In the genomic region with DNA sequence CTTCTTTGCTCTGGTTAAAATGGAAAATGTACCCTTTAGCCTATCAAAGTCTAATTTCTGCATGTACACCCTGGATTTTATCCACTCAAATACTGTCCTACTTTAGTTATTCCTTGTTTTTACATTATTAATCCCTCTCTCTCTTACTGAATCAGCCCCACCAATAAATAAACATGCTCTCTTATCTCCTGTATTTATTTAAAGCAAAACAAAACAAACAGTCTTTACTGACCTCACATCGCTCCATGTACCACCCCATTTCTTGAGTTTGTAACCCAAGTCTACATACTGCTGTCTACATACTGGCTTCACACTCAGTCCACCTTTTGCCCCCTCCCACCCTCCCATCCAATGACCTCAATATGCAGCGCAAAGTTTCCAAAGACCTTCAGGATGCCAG, we compare ENCODE assay signal across 35 cellular contexts.
"Had no signal": no experiment of that assay in that cellular context is flagged by ENCODE, and none has a peak within 500 bp of the region (broad histone marks: within the 10 kb centered on the region; RNA-seq: fewer than 3 reads in every experiment).

No MANE protein-coding gene starts in this region.

- H3K27me3 ChIP-seq: ascending aorta, body of pancreas, brain microvascular endothelial cell, breast epithelium had no signal

- H3K27ac ChIP-seq: adrenal gland, ascending aorta, body of pancreas, brain microvascular endothelial cell, breast epithelium, cardiac muscle cell had no signal

- ATAC-seq: activated naive CD4-positive, alpha-beta T cell treated with anti-CD3 and anti-CD28 coated beads, Interleukin-2, amount 50 U/mL, for 72 hours; activated naive CD8-positive, alpha-beta T cell treated with anti-CD3 and anti-CD28 coated beads, Interleukin-2, amount 50 U/mL, for 24 hours; activated T-cell treated with anti-CD3 and anti-CD28 coated beads, Interleukin-2, amount 50 U/mL, for 4 hours; activated T-cell treated with anti-CD3 and anti-CD28 coated beads, Interleukin-2, amount 50 U/mL, for 72 hours; activated T-helper 17 cell treated with anti-CD3 and anti-CD28 coated beads, Interleukin-2, amount 50 U/mL, for 72 hours; body of pancreas had no signal

- H3K4me1 ChIP-seq: adrenal gland, ascending aorta, body of pancreas, breast epithelium had no signal

- FAIRE-seq: astrocyte, bronchial epithelial cell had no signal

- H3K36me3 ChIP-seq: adrenal gland, ascending aorta, brain microvascular endothelial cell, breast epithelium, cardiac muscle cell had no signal

- H3K9me3 ChIP-seq: adrenal gland, body of pancreas had no signal

- DNase-seq: activated effector memory CD4-positive, alpha-beta T cell treated with anti-CD3 and anti-CD28 coated beads, Interleukin-2, amount 50 U/mL, for 16 hours; activated effector memory CD4-positive, alpha-beta T cell treated with Interleukin-2 at 50 U/mL for 16 hours; activated gamma-delta T cell; activated gamma-delta T cell treated with Interleukin-2 at 50 U/mL for 16 hours; activated naive CD4-positive, alpha-beta T cell; activated naive CD4-positive, alpha-beta T cell treated with anti-CD3 and anti-CD28 coated beads for 36 hours; activated naive CD4-positive, alpha-beta T cell treated with anti-CD3 and anti-CD28 coated beads, Interleukin-2, amount 10 ng/mL, durations not matched to agents 7 days and 5 days; activated naive CD4-positive, alpha-beta T cell treated with anti-CD3 and anti-CD28 coated beads, Interleukin-2, amount 50 U/mL, for 16 hours; activated naive CD4-positive, alpha-beta T cell treated with Interleukin-2 at 50 U/mL for 16 hours; activated naive CD8-positive, alpha-beta T cell treated with anti-CD3 and anti-CD28 coated beads for 36 hours; activated naive CD8-positive, alpha-beta T cell treated with anti-CD3 and anti-CD28 coated beads, Interleukin-2, amount 10 ng/mL, durations not matched to agents 7 days and 5 days; activated naive CD8-positive, alpha-beta T cell treated with anti-CD3 and anti-CD28 coated beads, Interleukin-2, amount 50 U/mL, for 24 hours; activated T-cell treated with anti-CD3 and anti-CD28 coated beads for 4 hours; activated T-cell treated with anti-CD3 and anti-CD28 coated beads, Interleukin-2, amount 50 U/mL, for 1 hour; activated T-cell treated with anti-CD3 and anti-CD28 coated beads, Interleukin-2, amount 50 U/mL, for 24 hours; activated T-cell treated with anti-CD3 and anti-CD28 coated beads, Interleukin-2, amount 50 U/mL, for 4 hours; activated T-cell treated with anti-CD3 and anti-CD28 coated beads, Interleukin-2, amount 50 U/mL, for 48 hours; activated T-cell treated with anti-CD3 and anti-CD28 coated beads, Interleukin-2, amount 50 U/mL, for 72 hours; adrenal gland; amniotic stem cell; amygdala; anterior cingulate cortex; aorta; body of pancreas; brain microvascular endothelial cell; caudate nucleus; central memory CD4-positive, alpha-beta T cell; cerebellar nuclear complex had no signal

- H3K4me3 ChIP-seq: adrenal gland, ascending aorta, body of pancreas, breast epithelium, cardiac muscle cell had no signal
